ENCODE assay signal across 18 cellular contexts in genomic region chr19:51224163-51224641, GRCh38. TPM values are rescaled to one million over a fixed set of nuclear protein-coding genes. Genes with fewer than 3 reads are reported as not detected.
A peak's percentile ranks its signal among the peaks of the same experiment; 100 is the strongest.
DNase-seq lines count a peak whose midpoint lies in the region; ATAC-seq and TF ChIP-seq lines count a peak whose summit lies in the region.
"Had no signal": no experiment of that assay in that cellular context is flagged by ENCODE, and none has a peak within 500 bp of the region (broad histone marks: within the 10 kb centered on the region; RNA-seq: fewer than 3 reads in every experiment).

No MANE protein-coding gene starts in this region.

- DNase-seq in activated naive CD4-positive, alpha-beta T cell treated with anti-CD3 and anti-CD28 coated beads, Interleukin-2, amount 10 ng/mL, durations not matched to agents 7 days and 5 days, result no peak
- no peak for DNase-seq in activated naive CD4-positive, alpha-beta T cell treated with anti-CD3 and anti-CD28 coated beads, Interleukin-2, amount 50 U/mL, for 16 hours
- peak; percentile 77 for DNase-seq in OCI-M1 (lab: John Stamatoyannopoulos, UW)
- DNase-seq in activated T-helper 1 cell treated with anti-CD3 and anti-CD28 coated beads, Interleukin-12 subunit alpha, Interleukin-12 subunit beta, Interleukin-2, Interleukin-4 antibody, amounts not matched to agents 30 ng/mL and 10 ng/mL and 1 ng/mL, durations not matched to agents 14 hours and 24 hours and 36 hours (ENCODE audit: low spot score), result no peak
- DNase-seq in uterus, result no peak
- DNase-seq in left lung, result no peak
- no peak for DNase-seq in cerebellar cortex (ENCODE audit: low spot score)
- DNase-seq: DMS79, NCI-H1417, NCI-H187, NCI-H2107, NCI-H510A treated with DMSO at 0.1 percent for 48 hours, NCI-H82, PC-9 had no signal

- no peak for TF ChIP-seq CTCF in neutrophil (IDR thresholded peaks at IDR 0.05)
- no peak for TF ChIP-seq CTCF in uterus (IDR thresholded peaks at IDR 0.05)
- TF ChIP-seq CTCF in left lung (IDR thresholded peaks at IDR 0.05), result no peak

- H3K4me1 ChIP-seq in neutrophil (ENCODE audit: control insufficient read depth in 1 of 2, insufficient read depth in 1 of 2, low read depth in 1 of 2, low read length in 1 of 2) (peaks cover 35 to 49% of the 10 kb centered on the region in 2 experiments), uterus (no peaks in the 10 kb centered on the region), left lung (peaks cover 0 to 16% of the 10 kb centered on the region in 2 donors)
- H3K4me1 ChIP-seq: A549, SJCRH30 had no signal

- H3K9me3 ChIP-seq in neutrophil (no peaks in the 10 kb centered on the region), uterus (no peaks in the 10 kb centered on the region), left lung (no peaks in the 10 kb centered on the region)
- H3K9me3 ChIP-seq: A549, BLaER1, SJCRH30 had no signal

- H3K27ac ChIP-seq in neutrophil, result peak overlapping the region; percentile 82
- H3K27ac ChIP-seq in uterus, result no peak overlapping the region
- peak overlapping the region in 1 of 2 donors; percentile 78 for H3K27ac ChIP-seq in left lung
- H3K27ac ChIP-seq: A549, BLaER1, PC-9, SJCRH30 had no signal

- no peak for ATAC-seq in left lung

- TF ChIP-seq POLR2A in uterus (IDR thresholded peaks at IDR 0.05), result no peak

- H3K27me3 Mint-ChIP-seq in activated naive CD4-positive, alpha-beta T cell treated with anti-CD3 and anti-CD28 coated beads, Interleukin-2, amount 10 ng/mL, durations not matched to agents 7 days and 5 days, result peaks cover 59% of the 10 kb centered on the region
- H3K27me3 Mint-ChIP-seq in activated T-helper 1 cell treated with anti-CD3 and anti-CD28 coated beads, Interleukin-12 subunit alpha, Interleukin-12 subunit beta, Interleukin-2, Interleukin-4 antibody, amounts not matched to agents 30 ng/mL and 10 ng/mL and 1 ng/mL, durations not matched to agents 14 hours and 24 hours and 36 hours (ENCODE audit: insufficient read depth), result peaks cover 19% of the 10 kb centered on the region

- no peaks in the 10 kb centered on the region for H3K36me3 ChIP-seq in neutrophil
- H3K36me3 ChIP-seq in uterus, result no peaks in the 10 kb centered on the region
- H3K36me3 ChIP-seq in left lung, result no peaks in the 10 kb centered on the region
- H3K36me3 ChIP-seq: BLaER1, SJCRH30 had no signal

- H3K27ac Mint-ChIP-seq in activated naive CD4-positive, alpha-beta T cell treated with anti-CD3 and anti-CD28 coated beads, Interleukin-2, amount 10 ng/mL, durations not matched to agents 7 days and 5 days, result peak overlapping the region; percentile 83
- peak overlapping the region; percentile 19 for H3K27ac Mint-ChIP-seq in activated T-helper 1 cell treated with anti-CD3 and anti-CD28 coated beads, Interleukin-12 subunit alpha, Interleukin-12 subunit beta, Interleukin-2, Interleukin-4 antibody, amounts not matched to agents 30 ng/mL and 10 ng/mL and 1 ng/mL, durations not matched to agents 14 hours and 24 hours and 36 hours

- peak overlapping the region; percentile 47 for H3K4me3 Mint-ChIP-seq in activated naive CD4-positive, alpha-beta T cell treated with anti-CD3 and anti-CD28 coated beads, Interleukin-2, amount 10 ng/mL, durations not matched to agents 7 days and 5 days
- H3K4me3 Mint-ChIP-seq in activated T-helper 1 cell treated with anti-CD3 and anti-CD28 coated beads, Interleukin-12 subunit alpha, Interleukin-12 subunit beta, Interleukin-2, Interleukin-4 antibody, amounts not matched to agents 30 ng/mL and 10 ng/mL and 1 ng/mL, durations not matched to agents 14 hours and 24 hours and 36 hours, result peak overlapping the region; percentile 16

- no peaks in the 10 kb centered on the region for H3K9me3 Mint-ChIP-seq in activated naive CD4-positive, alpha-beta T cell treated with anti-CD3 and anti-CD28 coated beads, Interleukin-2, amount 10 ng/mL, durations not matched to agents 7 days and 5 days
- no peaks in the 10 kb centered on the region for H3K9me3 Mint-ChIP-seq in activated T-helper 1 cell treated with anti-CD3 and anti-CD28 coated beads, Interleukin-12 subunit alpha, Interleukin-12 subunit beta, Interleukin-2, Interleukin-4 antibody, amounts not matched to agents 30 ng/mL and 10 ng/mL and 1 ng/mL, durations not matched to agents 14 hours and 24 hours and 36 hours

- H3K36me3 Mint-ChIP-seq in activated naive CD4-positive, alpha-beta T cell treated with anti-CD3 and anti-CD28 coated beads, Interleukin-2, amount 10 ng/mL, durations not matched to agents 7 days and 5 days, result peaks cover 2% of the 10 kb centered on the region
- H3K36me3 Mint-ChIP-seq in activated T-helper 1 cell treated with anti-CD3 and anti-CD28 coated beads, Interleukin-12 subunit alpha, Interleukin-12 subunit beta, Interleukin-2, Interleukin-4 antibody, amounts not matched to agents 30 ng/mL and 10 ng/mL and 1 ng/mL, durations not matched to agents 14 hours and 24 hours and 36 hours (ENCODE audit: low read depth), result no peaks in the 10 kb centered on the region

- H3K4me1 Mint-ChIP-seq in activated naive CD4-positive, alpha-beta T cell treated with anti-CD3 and anti-CD28 coated beads, Interleukin-2, amount 10 ng/mL, durations not matched to agents 7 days and 5 days, result peaks cover 41% of the 10 kb centered on the region
- H3K4me1 Mint-ChIP-seq in activated T-helper 1 cell treated with anti-CD3 and anti-CD28 coated beads, Interleukin-12 subunit alpha, Interleukin-12 subunit beta, Interleukin-2, Interleukin-4 antibody, amounts not matched to agents 30 ng/mL and 10 ng/mL and 1 ng/mL, durations not matched to agents 14 hours and 24 hours and 36 hours (ENCODE audit: low read depth), result peaks cover 22% of the 10 kb centered on the region

- peak overlapping the region in 1 of 2 experiments; percentile 64 for H3K4me3 ChIP-seq in neutrophil (ENCODE audit: low read depth in 1 of 2, low read length in 1 of 2)
- H3K4me3 ChIP-seq in uterus, result no peak overlapping the region
- no peak overlapping the region for H3K4me3 ChIP-seq in left lung
- H3K4me3 ChIP-seq: A549, BLaER1, PC-9 had no signal

- intact Hi-C loops in activated T-helper 1 cell treated with anti-CD3 and anti-CD28 coated beads, Interleukin-12 subunit alpha, Interleukin-12 subunit beta, Interleukin-2, Interleukin-4 antibody, amounts not matched to agents 30 ng/mL and 10 ng/mL and 1 ng/mL, durations not matched to agents 14 hours and 24 hours and 36 hours (cut with micrococcal nuclease), result no loop called here
- intact Hi-C loops in uterus (cut with DNase I; ENCODE audit: low total_unique reads), result no loop called here
- intact Hi-C loops in left lung (cut with DNase I), result no loop called here

- H3K27me3 ChIP-seq in neutrophil, result no peaks in the 10 kb centered on the region
- no peaks in the 10 kb centered on the region for H3K27me3 ChIP-seq in uterus
- peaks cover 0 to 17% of the 10 kb centered on the region in 2 donors for H3K27me3 ChIP-seq in left lung
- H3K27me3 ChIP-seq: BLaER1 had no signal

- CTCF ChIA-PET in activated naive CD4-positive, alpha-beta T cell treated with anti-CD3 and anti-CD28 coated beads, Interleukin-2, amount 10 ng/mL, durations not matched to agents 7 days and 5 days (lab: Charles Lee), result interaction anchor here (1.1 kb wide), 1 partner anchor 35 kb away, joined by 3 read pairs; no protein-coding TSS in a partner anchor

RNA-seq across cellular contexts. Expression of gene CD33, which starts 0.7 kb away (rescaled TPM):
- total RNA-seq in activated T-helper 1 cell treated with anti-CD3 and anti-CD28 coated beads, Interleukin-12 subunit alpha, Interleukin-12 subunit beta, Interleukin-2, Interleukin-4 antibody, amounts not matched to agents 30 ng/mL and 10 ng/mL and 1 ng/mL, durations not matched to agents 14 hours and 24 hours and 36 hours, result 6.3 and 6.8 TPM in 2 replicates
- total RNA-seq in uterus, result 1 to 10 TPM in 2 of 4 donors, under 1 TPM in 1, not detected in 1; 0.26 to 3.3 (median 3.0) TPM
- 10 to 100 TPM; 15.7 to 26.4 TPM for total RNA-seq in left lung
- total RNA-seq: PC-9 had no signal

RNA-seq across cellular contexts. Expression of gene SIGLECL1, which starts 26.7 kb away (rescaled TPM):
- total RNA-seq in activated T-helper 1 cell treated with anti-CD3 and anti-CD28 coated beads, Interleukin-12 subunit alpha, Interleukin-12 subunit beta, Interleukin-2, Interleukin-4 antibody, amounts not matched to agents 30 ng/mL and 10 ng/mL and 1 ng/mL, durations not matched to agents 14 hours and 24 hours and 36 hours, result not detected in 2 replicates
- total RNA-seq in uterus (under 1 TPM in 1 of 4 donors, not detected in 3; 0.55 TPM), left lung (not detected)
- total RNA-seq: PC-9, SJCRH30 had no signal
